Comparison of ENCODE assay signal across 11 cellular contexts in genomic region chr3:147159141-147159540, GRCh38.
DNase-seq lines count a peak whose midpoint lies in the region; TF ChIP-seq lines count a peak whose summit lies in the region.
"Had no signal": no experiment of that assay in that cellular context is flagged by ENCODE, and none has a peak within 500 bp of the region (broad histone marks: within the 10 kb centered on the region; RNA-seq: fewer than 3 reads in every experiment).

No MANE protein-coding gene starts in this region.

- peaks cover 12% of the 10 kb centered on the region for H3K9me3 Mint-ChIP-seq in neural progenitor cell

- no peaks in the 10 kb centered on the region for H3K27me3 Mint-ChIP-seq in neural progenitor cell (ENCODE audit: insufficient read depth, low read depth)
- H3K27me3 Mint-ChIP-seq: CD8-positive, alpha-beta memory T cell had no signal

- H3F3A ChIP-seq in neural progenitor cell (ENCODE audit: low read depth), result no peaks in the 10 kb centered on the region

- TF ChIP-seq EP300 in tibial nerve (IDR thresholded peaks at IDR 0.05), result no peak

- H3K4me1 ChIP-seq in BLaER1 (peaks cover 12% of the 10 kb centered on the region), neural progenitor cell (no peaks in the 10 kb centered on the region), tibial nerve (no peaks in the 10 kb centered on the region)
- H3K4me1 ChIP-seq: Caco-2 had no signal

- peak overlapping the region; percentile 72 for H2AFZ ChIP-seq in neural progenitor cell (replicated peaks)

- H3K36me3 ChIP-seq in BLaER1, result no peaks in the 10 kb centered on the region
- no peaks in the 10 kb centered on the region for H3K36me3 ChIP-seq in neural progenitor cell
- no peaks in the 10 kb centered on the region for H3K36me3 ChIP-seq in tibial nerve

- peak; percentile 48 for DNase-seq in NCI-H2171 treated with DMSO at 0.1 percent for 48 hours (lab: John Stamatoyannopoulos, UW)
- peak; percentile 13 for DNase-seq in choroid plexus epithelial cell (ENCODE audit: low read depth)
- no peak for DNase-seq in neural progenitor cell (ENCODE audit: low spot score)
- no peak for DNase-seq in tibial nerve (ENCODE audit: low spot score in 2 of 2)
- no peak for DNase-seq in NCI-H446 treated with DMSO at 0.1 percent for 48 hours (lab: John Stamatoyannopoulos, UW)
- DNase-seq in NCI-H2227 treated with DMSO at 0.1 percent for 48 hours (lab: John Stamatoyannopoulos, UW), result no peak
- DNase-seq: Caco-2; CD8-positive, alpha-beta memory T cell; GOT3; H9 had no signal

- H3K4me3 ChIP-seq in BLaER1 (no peak overlapping the region), choroid plexus epithelial cell (ENCODE audit: low read depth, low read length) (no peak overlapping the region), neural progenitor cell (no peak overlapping the region), tibial nerve (no peak overlapping the region)

- TF ChIP-seq CTCF in choroid plexus epithelial cell (conservative IDR thresholded peaks at IDR 0.05; ENCODE audit: low read depth, low read length) (no peak), neural progenitor cell (IDR thresholded peaks at IDR 0.05) (no peak), tibial nerve (IDR thresholded peaks at IDR 0.05) (no peak)

- H3K4me2 ChIP-seq in BLaER1 (peak overlapping the region; percentile 21; the same call in 1 of the 2 replicates), neural progenitor cell (no peak overlapping the region)

- no peaks in the 10 kb centered on the region for H3K79me2 ChIP-seq in neural progenitor cell (ENCODE audit: low read depth)

- H3K9me3 ChIP-seq in BLaER1 (peaks cover 12% of the 10 kb centered on the region), neural progenitor cell (ENCODE audit: low read depth) (no peaks in the 10 kb centered on the region), tibial nerve (peaks cover 0 to 13% (median 2%) of the 10 kb centered on the region in 4 donors)
- H3K9me3 ChIP-seq: Caco-2 had no signal

- no peak overlapping the region for H3K27ac Mint-ChIP-seq in neural progenitor cell
- H3K27ac Mint-ChIP-seq: CD8-positive, alpha-beta memory T cell; H9 had no signal

- no peak overlapping the region for H3K4me3 Mint-ChIP-seq in neural progenitor cell
- H3K4me3 Mint-ChIP-seq: CD8-positive, alpha-beta memory T cell; H9 had no signal

- no peaks in the 10 kb centered on the region for H3K27me3 ChIP-seq in BLaER1
- H3K27me3 ChIP-seq in neural progenitor cell, result no peaks in the 10 kb centered on the region
- no peaks in the 10 kb centered on the region for H3K27me3 ChIP-seq in tibial nerve

- peaks cover 18% of the 10 kb centered on the region for H3K36me3 Mint-ChIP-seq in neural progenitor cell
- H3K36me3 Mint-ChIP-seq: CD8-positive, alpha-beta memory T cell had no signal

- peaks cover 7% of the 10 kb centered on the region for H3K4me1 Mint-ChIP-seq in neural progenitor cell
- H3K4me1 Mint-ChIP-seq: CD8-positive, alpha-beta memory T cell; H9 had no signal

- no peak for TF ChIP-seq POLR2A in tibial nerve (IDR thresholded peaks at IDR 0.05)

- no peak overlapping the region for H3K9ac ChIP-seq in BLaER1
- no peak overlapping the region for H3K9ac ChIP-seq in neural progenitor cell

- no peak overlapping the region for H3K27ac ChIP-seq in BLaER1
- no peak overlapping the region for H3K27ac ChIP-seq in neural progenitor cell
- no peak overlapping the region for H3K27ac ChIP-seq in tibial nerve

- no peaks in the 10 kb centered on the region for H4K20me1 ChIP-seq in BLaER1
- H4K20me1 ChIP-seq in neural progenitor cell (ENCODE audit: low read depth), result no peaks in the 10 kb centered on the region

- 61 to 69% methylated on average over 1 of the region's 1 CpG for WGBS in tibial nerve, 2 donors

Comparison
In these comparisons a context has a peak if more than half of its experiments do, and no peak if none do; other contexts are left out.
1. DNase-seq: peak in NCI-H2171 treated with DMSO at 0.1 percent for 48 hours (single experiment) and choroid plexus epithelial cell (single experiment); none in neural progenitor cell (single experiment), tibial nerve (0 of 2), NCI-H446 treated with DMSO at 0.1 percent for 48 hours (single experiment) and NCI-H2227 treated with DMSO at 0.1 percent for 48 hours (single experiment).